Comparison of ENCODE assay signal across 29 cellular contexts in genomic region chr9:73031350-73031749, GRCh38.
"Had no signal": no experiment of that assay in that cellular context is flagged by ENCODE, and none has a peak within 500 bp of the region (broad histone marks: within the 10 kb centered on the region; RNA-seq: fewer than 3 reads in every experiment).

No MANE protein-coding gene starts in this region.

- ATAC-seq: activated CD8-positive, alpha-beta memory T cell treated with anti-CD3 and anti-CD28 coated beads, Interleukin-2, amount 10 ng/mL, durations not matched to agents 7 days and 5 days; activated naive CD8-positive, alpha-beta T cell treated with anti-CD3 and anti-CD28 coated beads, Interleukin-2, amount 50 U/mL, for 24 hours had no signal

- H3K36me3 ChIP-seq: brain microvascular endothelial cell, WERI-Rb-1 had no signal

- DNase-seq: activated CD4-positive, alpha-beta memory T cell treated with anti-CD3 and anti-CD28 coated beads, Interleukin-2, amount 10 ng/mL, durations not matched to agents 7 days and 5 days; activated CD4-positive, alpha-beta T cell treated with anti-CD3 and anti-CD28 coated beads for 1 hour; activated CD4-positive, alpha-beta T cell treated with anti-CD3 and anti-CD28 coated beads for 48 hours; activated CD4-positive, CD25-positive, alpha-beta regulatory T cell; activated CD8-positive, alpha-beta memory T cell treated with anti-CD3 and anti-CD28 coated beads for 24 hours; activated CD8-positive, alpha-beta memory T cell treated with anti-CD3 and anti-CD28 coated beads, Interleukin-2, amount 10 ng/mL, durations not matched to agents 7 days and 5 days; activated CD8-positive, alpha-beta memory T cell treated with anti-CD3 and anti-CD28 coated beads, Interleukin-2, amount 50 U/mL, for 48 hours; activated effector memory CD4-positive, alpha-beta T cell treated with Interleukin-2 at 50 U/mL for 16 hours; activated naive CD4-positive, alpha-beta T cell treated with anti-CD3 and anti-CD28 coated beads, Interleukin-2, amount 10 ng/mL, durations not matched to agents 7 days and 5 days; activated naive CD8-positive, alpha-beta T cell treated with anti-CD3 and anti-CD28 coated beads, Interleukin-2, amount 50 U/mL, for 24 hours; activated T-cell treated with anti-CD3 and anti-CD28 coated beads, Interleukin-2, amount 50 U/mL, for 48 hours; anterior cingulate cortex; brain microvascular endothelial cell; central memory CD4-positive, alpha-beta T cell; MV-4-11; NCI-H1092; NCI-H1436 treated with DMSO at 0.1 percent for 48 hours; NCI-H1694 treated with DMSO at 0.1 percent for 48 hours; NCI-H2029; NCI-H510A; NCI-H526; NCI-H748 treated with DMSO at 0.1 percent for 48 hours; Right ventricle myocardium superior; SW 1271; T-helper 1 cell; T-helper 2 cell; T-helper 9 cell; WERI-Rb-1 had no signal

- H3K27me3 ChIP-seq: brain microvascular endothelial cell had no signal

- FAIRE-seq: colon had no signal

- H3K27ac ChIP-seq: brain microvascular endothelial cell, WERI-Rb-1 had no signal
